Comparison of ENCODE assay signal across 10 cellular contexts in the genomic region with DNA sequence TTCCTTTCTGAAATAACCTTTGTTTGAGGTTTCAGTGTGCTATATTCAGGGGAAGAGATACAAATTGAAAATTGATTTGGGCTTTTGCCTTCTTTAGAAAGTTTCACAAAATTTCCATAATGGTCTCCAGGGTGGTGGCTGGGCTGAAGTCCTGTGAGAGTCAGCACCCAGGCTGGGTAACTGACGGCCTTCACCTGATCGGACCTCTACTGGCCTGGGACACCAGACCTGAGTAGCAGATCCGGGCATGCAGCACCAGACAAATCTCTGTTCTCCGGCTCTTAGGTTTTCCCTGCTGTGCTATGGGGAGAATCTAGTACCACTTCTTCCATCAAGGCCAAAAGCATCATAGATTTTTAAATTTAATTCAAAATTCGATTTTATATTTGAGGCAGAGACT.
"Had no signal": no experiment of that assay in that cellular context is flagged by ENCODE, and none has a peak within 500 bp of the region (broad histone marks: within the 10 kb centered on the region; RNA-seq: fewer than 3 reads in every experiment).

No MANE protein-coding gene starts in this region.

- H3K9me3 ChIP-seq: HAP-1 had no signal

- ATAC-seq: HCT116 had no signal

- H2AFZ ChIP-seq: GM23248 had no signal

- H3K4me2 ChIP-seq: KMS-11 had no signal

- H3K27ac ChIP-seq: GM23248, HL-60, KMS-11 had no signal

- DNase-seq: GM23248, GOT3, H7, HFFc6, IMR-90, KBM-7 had no signal

- H3K4me3 ChIP-seq: GM23248, HAP-1 had no signal

- H3K36me3 ChIP-seq: HAP-1 had no signal

- H3K4me1 ChIP-seq: HAP-1 had no signal

- H3K9ac ChIP-seq: GM23248, KMS-11 had no signal
